16 cellular contexts compared by ENCODE assay signal in the genomic region with DNA sequence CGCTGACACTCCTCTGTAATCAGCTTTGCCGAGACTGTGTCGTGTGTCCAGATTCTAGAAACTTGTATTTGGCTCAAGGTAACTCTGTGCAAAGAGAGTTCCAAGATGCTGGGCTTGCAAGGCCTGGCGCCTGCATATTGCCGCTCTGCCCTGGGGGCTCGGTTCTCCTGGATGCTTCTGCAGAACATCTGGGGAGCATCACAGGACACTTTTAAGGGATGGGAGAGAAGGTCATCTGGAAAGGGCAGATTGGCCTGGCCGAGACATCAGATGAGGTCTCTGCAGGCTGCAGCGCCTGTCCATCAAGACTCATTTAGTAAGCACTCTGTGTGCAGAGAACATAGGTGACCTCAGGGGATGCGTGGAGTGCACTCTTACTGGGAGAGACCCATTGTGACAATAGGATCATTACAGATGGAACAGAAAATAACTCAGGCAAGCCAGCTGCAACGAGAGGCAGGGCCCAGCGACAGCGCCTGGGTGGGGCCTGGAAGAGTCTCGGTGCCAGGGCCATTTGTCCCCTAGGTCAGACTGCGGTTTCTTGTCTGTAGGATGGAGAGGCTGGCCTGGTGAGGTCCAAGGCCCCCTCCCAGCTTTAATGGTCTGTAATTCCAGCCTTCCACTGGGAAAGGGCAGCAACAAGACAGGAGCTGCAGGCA.
A peak's percentile ranks its signal among the peaks of the same experiment; 100 is the strongest.
DNase-seq lines count a peak whose midpoint lies in the region; ATAC-seq and TF ChIP-seq lines count a peak whose summit lies in the region.
"Had no signal": no experiment of that assay in that cellular context is flagged by ENCODE, and none has a peak within 500 bp of the region (broad histone marks: within the 10 kb centered on the region; RNA-seq: fewer than 3 reads in every experiment).

No MANE protein-coding gene starts in this region.

- peaks cover 63% of the 10 kb centered on the region for H3K27me3 Mint-ChIP-seq in progenitor cell of endocrine pancreas

- intact Hi-C loops in esophagus muscularis mucosa (cut with DNase I), result no loop called here
- intact Hi-C loops in right cardiac atrium (cut with DNase I), result no loop called here
- intact Hi-C loops in uterus (cut with DNase I; ENCODE audit: low total_unique reads), result no loop called here

- peak overlapping the region; percentile 23 to 60 (median 48) for H3K27ac ChIP-seq in esophagus muscularis mucosa (replicated peaks in 1 of 4)
- H3K27ac ChIP-seq in right cardiac atrium (ENCODE audit: low read length), result no peak overlapping the region
- H3K27ac ChIP-seq in uterus, result peak overlapping the region; percentile 74 to 78
- H3K27ac ChIP-seq: 22Rv1; BLaER1 treated with 17β-estradiol and CSF1 and Interleukin-3, amounts not matched to agents 10 nM and 100 nM; SK-N-MC had no signal

- H3K4me1 ChIP-seq in esophagus muscularis mucosa (peaks cover 0 to 24% (median 5%) of the 10 kb centered on the region in 4 donors), right cardiac atrium (ENCODE audit: control insufficient read depth, insufficient read depth, low read length) (peaks cover 5% of the 10 kb centered on the region), uterus (peaks cover 3 to 7% of the 10 kb centered on the region in 2 donors)

- TF ChIP-seq CTCF in esophagus muscularis mucosa (IDR thresholded peaks at IDR 0.05), result no peak
- TF ChIP-seq CTCF in uterus (IDR thresholded peaks at IDR 0.05), result no peak
- no peak for TF ChIP-seq CTCF in progenitor cell of endocrine pancreas (IDR thresholded peaks at IDR 0.05; ENCODE audit: unreplicated experiment)

- H3K4me3 Mint-ChIP-seq in progenitor cell of endocrine pancreas (ENCODE audit: low read depth), result no peak overlapping the region

- peak in 1 of 2 donors; percentile 50 for ATAC-seq in right cardiac atrium
- no peak for ATAC-seq in HG03196 (IDR thresholded peaks at IDR 0.05; ENCODE audit: unreplicated experiment)
- ATAC-seq: PC-3 had no signal

- DNase-seq in NCI-H1417 (lab: John Stamatoyannopoulos, UW), result peak in 2 of 3 experiments; percentile 2 to 27
- no peak for DNase-seq in NCI-H1417 treated with DMSO at 0.1 percent for 48 hours (lab: John Stamatoyannopoulos, UW)
- DNase-seq in esophagus muscularis mucosa (ENCODE audit: extremely low spot score), result no peak
- peak in 2 of 3 donors; percentile 59 to 74 for DNase-seq in right cardiac atrium
- peak; percentile 74 to 81 for DNase-seq in uterus
- DNase-seq in progenitor cell of endocrine pancreas (ENCODE audit: low spot score, unreplicated experiment), result no peak
- DNase-seq in activated CD4-positive, CD25-positive, alpha-beta regulatory T cell (lab: John Stamatoyannopoulos, UW), result no peak
- DNase-seq: DMS 273 treated with DMSO at 0.1 percent for 48 hours, Karpas-422, NCI-H2081 treated with DMSO at 0.1 percent for 48 hours, NCI-H446, PC-3 had no signal

- no peaks in the 10 kb centered on the region for H3K9me3 Mint-ChIP-seq in progenitor cell of endocrine pancreas (ENCODE audit: low read depth)

- peaks cover 13% of the 10 kb centered on the region for H3K4me1 Mint-ChIP-seq in progenitor cell of endocrine pancreas (ENCODE audit: low read depth)

- H3K4me3 ChIP-seq in esophagus muscularis mucosa, result no peak overlapping the region
- H3K4me3 ChIP-seq in right cardiac atrium (ENCODE audit: low read length), result no peak overlapping the region
- no peak overlapping the region for H3K4me3 ChIP-seq in uterus
- H3K4me3 ChIP-seq: BLaER1 treated with 17β-estradiol and CSF1 and Interleukin-3, amounts not matched to agents 10 nM and 100 nM; SK-N-MC had no signal

- WGBS in esophagus muscularis mucosa, result 92% methylated on average over 14 of the region's 14 CpGs
- WGBS in right cardiac atrium, result 70% methylated on average over 14 of the region's 14 CpGs

- no peak for TF ChIP-seq EP300 in esophagus muscularis mucosa (IDR thresholded peaks at IDR 0.05)

- no peaks in the 10 kb centered on the region for H3K9me3 ChIP-seq in esophagus muscularis mucosa
- no peaks in the 10 kb centered on the region for H3K9me3 ChIP-seq in right cardiac atrium (ENCODE audit: control insufficient read depth, low read length)
- H3K9me3 ChIP-seq in uterus, result no peaks in the 10 kb centered on the region
- H3K9me3 ChIP-seq: BLaER1 treated with 17β-estradiol and CSF1 and Interleukin-3, amounts not matched to agents 10 nM and 100 nM had no signal

- TF ChIP-seq POLR2A in esophagus muscularis mucosa (IDR thresholded peaks at IDR 0.05; ENCODE audit: low read depth) (no peak), uterus (IDR thresholded peaks at IDR 0.05) (no peak)

- H3K36me3 ChIP-seq in esophagus muscularis mucosa (no peaks in the 10 kb centered on the region), uterus (no peaks in the 10 kb centered on the region)
- H3K36me3 ChIP-seq: BLaER1 treated with 17β-estradiol and CSF1 and Interleukin-3, amounts not matched to agents 10 nM and 100 nM had no signal

- H3K27me3 ChIP-seq in esophagus muscularis mucosa, result no peaks in the 10 kb centered on the region
- H3K27me3 ChIP-seq in right cardiac atrium (ENCODE audit: control insufficient read depth, insufficient read depth), result no peaks in the 10 kb centered on the region
- H3K27me3 ChIP-seq in uterus, result no peaks in the 10 kb centered on the region

- H3K36me3 Mint-ChIP-seq in progenitor cell of endocrine pancreas (ENCODE audit: insufficient read depth), result no peaks in the 10 kb centered on the region

- H3K27ac Mint-ChIP-seq in progenitor cell of endocrine pancreas, result no peak overlapping the region

Comparison
In these comparisons a context has a peak if more than half of its experiments do, and no peak if none do; other contexts are left out.
1. DNase-seq: peak in NCI-H1417 (2 of 3), right cardiac atrium (2 of 3) and uterus (2 of 2); none in NCI-H1417 treated with DMSO at 0.1 percent for 48 hours (single experiment), esophagus muscularis mucosa (single experiment), progenitor cell of endocrine pancreas (single experiment) and activated CD4-positive, CD25-positive, alpha-beta regulatory T cell (0 of 4).